In genomic region chr3:129383292-129383860, GRCh38 we compare ENCODE assay signal across 8 cellular contexts. TPM values are rescaled to one million over a fixed set of nuclear protein-coding genes. Genes with fewer than 3 reads are reported as not detected.
A peak's percentile ranks its signal among the peaks of the same experiment; 100 is the strongest.
DNase-seq lines count a peak whose midpoint lies in the region; ATAC-seq, FAIRE-seq and TF ChIP-seq lines count a peak whose summit lies in the region.

No MANE protein-coding gene starts in this region.

- no peaks in the 10 kb centered on the region for H3K4me1 Mint-ChIP-seq in Calu3 (ENCODE audit: low read depth, unreplicated experiment)
- H3K4me1 Mint-ChIP-seq in activated T-cell treated with anti-CD3 and anti-CD28 coated beads, Interleukin-2, amount 50 U/mL, for 4 hours (ENCODE audit: low read depth): no peaks in the 10 kb centered on the region

- H3K4me2 ChIP-seq in neuronal stem cell (ENCODE audit: insufficient read depth, low read length, poor library complexity, severe bottlenecking): no peak overlapping the region

- H3K4ac ChIP-seq in neuronal stem cell (ENCODE audit: low read length): no peak overlapping the region

- H3K9ac ChIP-seq in neuronal stem cell (ENCODE audit: low read depth, low read length, poor library complexity): no peak overlapping the region

- no peak overlapping the region for H3K18ac ChIP-seq in neuronal stem cell (ENCODE audit: low read length)

- intact Hi-C loops in Calu3 (cut with micrococcal nuclease; ENCODE audit: unreplicated experiment): loop anchor here (1.0 to 5.0 kb wide), 4 partner anchors 39 to 549 kb away; partner anchors contain the start of gene MBD4
- intact Hi-C loops in aorta (cut with DNase I): loop anchor here (10.0 kb wide), 2 partner anchors 441 to 551 kb away; no protein-coding TSS in a partner anchor

- no TSS peak for BruUV-seq in Calu3 (replicated peaks; lab: Mats Ljungman, UMichigan)

- H3K36me3 Mint-ChIP-seq in Calu3 (ENCODE audit: insufficient read depth, unreplicated experiment): peaks cover 33% of the 10 kb centered on the region
- H3K36me3 Mint-ChIP-seq in activated T-cell treated with anti-CD3 and anti-CD28 coated beads, Interleukin-2, amount 50 U/mL, for 4 hours (ENCODE audit: insufficient read depth): peaks cover 20% of the 10 kb centered on the region

- H3K27ac ChIP-seq in neuronal stem cell (replicated peaks; ENCODE audit: low read length): no peak overlapping the region
- no peak overlapping the region for H3K27ac ChIP-seq in aorta (ENCODE audit: low read depth in 1 of 2, low read length in 2 of 2)

- no peak for FAIRE-seq in HTR-8/SVneo (lab: Jason Lieb, UNC)

- no peak overlapping the region for H2AFZ ChIP-seq in neuronal stem cell (ENCODE audit: low read length)

- H3K36me3 ChIP-seq in neuronal stem cell (replicated peaks in 1 of 2; ENCODE audit: control insufficient read depth in 2 of 2, insufficient read depth in 2 of 2, low read length in 2 of 2) (peaks cover 11 to 20% of the 10 kb centered on the region in 2 donors), aorta (ENCODE audit: control insufficient read depth in 1 of 2, insufficient read depth in 2 of 2, low read length in 1 of 2) (peaks cover 0 to 6% of the 10 kb centered on the region in 2 donors)

- H3K4me1 ChIP-seq in neuronal stem cell (ENCODE audit: control insufficient read depth in 2 of 2, insufficient read depth in 1 of 2, low read depth in 1 of 2, low read length in 2 of 2) (peaks cover 2 to 3% of the 10 kb centered on the region in 2 donors), aorta (ENCODE audit: control insufficient read depth in 1 of 2, insufficient read depth in 2 of 2, low read length in 2 of 2) (no peaks in the 10 kb centered on the region)

- CTCF ChIA-PET in Calu3 (lab: Charles Lee): interaction anchor here (0.6 to 1.7 kb wide), 24 partner anchors 10 to 715 kb away, joined by 3 to 24 read pairs (median 4); partner anchors contain the start of genes EFCAB12, IFT122 and MBD4

- ATAC-seq in GM19463 (IDR thresholded peaks at IDR 0.05; ENCODE audit: unreplicated experiment): peak; percentile 85
- peak; percentile 91 to 92 for ATAC-seq in activated T-cell treated with anti-CD3 and anti-CD28 coated beads, Interleukin-2, amount 50 U/mL, for 4 hours
- peak; percentile 79 for ATAC-seq in aorta (ENCODE audit: low FRiP score)

- H3K9me3 ChIP-seq in neuronal stem cell (replicated peaks in 1 of 2; ENCODE audit: control insufficient read depth in 2 of 2, insufficient read depth in 1 of 2, low read depth in 1 of 2, low read length in 2 of 2) (peaks cover 0 to 16% of the 10 kb centered on the region in 2 donors), aorta (ENCODE audit: control insufficient read depth, low read length) (no peaks in the 10 kb centered on the region)

- TF ChIP-seq CTCF in Calu3 (IDR thresholded peaks at IDR 0.05; ENCODE audit: unreplicated experiment) (peak; percentile 96), fibroblast of the aortic adventitia (IDR thresholded peaks at IDR 0.05; ENCODE audit: insufficient read depth, low read length) (peak; percentile 85)

- no peaks in the 10 kb centered on the region for H3K9me3 Mint-ChIP-seq in Calu3 (ENCODE audit: low read depth, unreplicated experiment)
- H3K9me3 Mint-ChIP-seq in activated T-cell treated with anti-CD3 and anti-CD28 coated beads, Interleukin-2, amount 50 U/mL, for 4 hours: no peaks in the 10 kb centered on the region

- H3K23ac ChIP-seq in neuronal stem cell (ENCODE audit: low read depth, low read length, poor library complexity): no peak overlapping the region

- no peak overlapping the region for H2BK12ac ChIP-seq in neuronal stem cell (ENCODE audit: low read length)

- H2BK120ac ChIP-seq in neuronal stem cell (ENCODE audit: low read depth, low read length): no peak overlapping the region

- H3K4me3 ChIP-seq in fibroblast of the aortic adventitia (ENCODE audit: low read depth, low read length): no peak overlapping the region
- no peak overlapping the region for H3K4me3 ChIP-seq in neuronal stem cell (ENCODE audit: low read length in 2 of 2)
- H3K4me3 ChIP-seq in aorta (ENCODE audit: low read length in 2 of 2): no peak overlapping the region

- H4K91ac ChIP-seq in neuronal stem cell (ENCODE audit: low read depth, low read length, poor library complexity): no peak overlapping the region

- H3K4me3 Mint-ChIP-seq in Calu3 (ENCODE audit: low read depth, unreplicated experiment): no peak overlapping the region
- H3K4me3 Mint-ChIP-seq in activated T-cell treated with anti-CD3 and anti-CD28 coated beads, Interleukin-2, amount 50 U/mL, for 4 hours: no peak overlapping the region

- H4K8ac ChIP-seq in neuronal stem cell (ENCODE audit: low read depth, low read length): no peak overlapping the region

- DNase-seq in Calu3: peak; percentile 83
- DNase-seq in HTR-8/SVneo (ENCODE audit: insufficient read length, low spot score): peak; percentile 84
- peak; percentile 44 for DNase-seq in NOMO-1 treated with dmso at 0.1 percent for 144 hours (lab: John Stamatoyannopoulos, UW; ENCODE audit: unreplicated experiment)
- peak; percentile 27 for DNase-seq in activated T-cell treated with anti-CD3 and anti-CD28 coated beads, Interleukin-2, amount 50 U/mL, for 4 hours
- DNase-seq in fibroblast of the aortic adventitia (ENCODE audit: low read depth): peak; percentile 62
- DNase-seq in neuronal stem cell (ENCODE audit: low spot score): peak; percentile 55
- DNase-seq in aorta: peak in 1 of 2 donors; percentile 65

- H3K27me3 ChIP-seq in neuronal stem cell (ENCODE audit: control insufficient read depth in 3 of 3, insufficient read depth in 3 of 3, low read depth in 1 of 3, low read length in 3 of 3) (no peaks in the 10 kb centered on the region), aorta (ENCODE audit: control insufficient read depth in 1 of 2, insufficient read depth in 2 of 2, low read length in 1 of 2) (no peaks in the 10 kb centered on the region)

- WGBS in neuronal stem cell (ENCODE audit: extremely low coverage in 2 of 2, insufficient read length in 2 of 2, insufficient replicate concordance in 1 of 2), 2 donors: no CpG with 5 or more reads among the region's 6 CpGs
- 48 to 51% methylated on average over 6 of the region's 6 CpGs for WGBS in aorta, 2 donors

- no peak overlapping the region for H3K14ac ChIP-seq in neuronal stem cell (ENCODE audit: low read length)

- no peak overlapping the region for H2BK5ac ChIP-seq in neuronal stem cell (ENCODE audit: low read length)

- no peak overlapping the region for H2AK5ac ChIP-seq in neuronal stem cell (ENCODE audit: low read depth, low read length)

- H2BK15ac ChIP-seq in neuronal stem cell (ENCODE audit: low read length): no peak overlapping the region

- H3K27me3 Mint-ChIP-seq in Calu3 (ENCODE audit: unreplicated experiment): no peaks in the 10 kb centered on the region
- H3K27me3 Mint-ChIP-seq in activated T-cell treated with anti-CD3 and anti-CD28 coated beads, Interleukin-2, amount 50 U/mL, for 4 hours (ENCODE audit: low read depth): no peaks in the 10 kb centered on the region

- no peaks in the 10 kb centered on the region for H3K79me1 ChIP-seq in neuronal stem cell (ENCODE audit: low read depth, low read length)

- H3K27ac Mint-ChIP-seq in Calu3 (ENCODE audit: unreplicated experiment): no peak overlapping the region

RNA-seq across cellular contexts. Expression of gene EFCAB12, which starts 45.1 kb away (rescaled TPM):
- total RNA-seq in Calu3 (2022) (0.42 and 0.54 TPM in 2 replicates), fibroblast of the aortic adventitia (ENCODE audit: low replicate concordance) (under 0.01 TPM in 1 of 2 replicates, not detected in the other), aorta (under 1 TPM; 0.10 to 0.36 TPM)
- total RNA-seq in activated T-cell treated with anti-CD3 and anti-CD28 coated beads, Interleukin-2, amount 50 U/mL, for 4 hours: under 1 TPM; 0.21 to 0.65 (median 0.33) TPM
- polyA plus RNA-seq in neuronal stem cell (2013, experiment 1 of 2): 1.3 TPM
- 1.2 TPM for polyA plus RNA-seq in neuronal stem cell (2013, experiment 2 of 2)
- polyA plus RNA-seq in aorta: under 1 TPM in 1 of 2 donors, not detected in 1; 0.25 TPM

RNA-seq across cellular contexts. Expression of gene MBD4, which starts 56.4 kb away (rescaled TPM):
- total RNA-seq in Calu3 (2022): 49.8 and 52.3 TPM in 2 replicates
- 10 to 100 TPM; 40.4 to 47.0 (median 45.3) TPM for total RNA-seq in activated T-cell treated with anti-CD3 and anti-CD28 coated beads, Interleukin-2, amount 50 U/mL, for 4 hours
- 28.9 and 34.9 TPM in 2 replicates for total RNA-seq in fibroblast of the aortic adventitia (ENCODE audit: low replicate concordance)
- 46.1 TPM for polyA plus RNA-seq in neuronal stem cell (2013, experiment 1 of 2)
- 47.3 TPM for polyA plus RNA-seq in neuronal stem cell (2013, experiment 2 of 2)
- 10 to 100 TPM; 23.9 to 31.2 TPM for total RNA-seq in aorta
- 10 to 100 TPM; 18.7 to 28.7 TPM for polyA plus RNA-seq in aorta

RNA-seq across cellular contexts. Expression of gene IFT122, which starts 56.6 kb away (rescaled TPM):
- total RNA-seq in Calu3 (2022) (33.5 and 35.5 TPM in 2 replicates), fibroblast of the aortic adventitia (ENCODE audit: low replicate concordance) (21.4 and 38.0 TPM in 2 replicates), aorta (10 to 100 TPM; 30.8 to 33.5 TPM)
- total RNA-seq in activated T-cell treated with anti-CD3 and anti-CD28 coated beads, Interleukin-2, amount 50 U/mL, for 4 hours: 1 to 10 TPM; 8.7 to 9.7 (median 8.9) TPM
- 22.3 TPM for polyA plus RNA-seq in neuronal stem cell (2013, experiment 1 of 2)
- 21.0 TPM for polyA plus RNA-seq in neuronal stem cell (2013, experiment 2 of 2)
- polyA plus RNA-seq in aorta: 10 to 100 TPM; 10.1 to 41.2 TPM
